31 cellular contexts compared by ENCODE assay signal in the genomic region with DNA sequence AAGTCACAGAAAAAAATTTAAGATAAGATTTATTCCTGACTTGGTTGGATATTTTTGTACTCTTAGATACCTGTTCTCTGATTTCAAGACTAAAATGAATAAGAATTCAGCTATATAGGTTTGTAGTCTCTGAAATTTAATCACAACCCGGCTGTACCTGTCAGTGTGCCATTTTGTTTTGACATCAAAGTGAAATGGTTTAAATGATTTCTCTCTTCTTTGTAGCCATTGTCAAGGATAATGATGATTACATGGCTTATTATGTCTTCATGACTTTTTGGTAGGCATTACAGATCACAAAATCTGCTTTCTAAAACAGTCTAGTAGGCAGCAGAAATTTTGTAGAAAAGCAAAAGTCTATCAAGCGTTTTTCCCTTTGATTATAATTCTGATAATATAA.
"Had no signal": no experiment of that assay in that cellular context is flagged by ENCODE, and none has a peak within 500 bp of the region (broad histone marks: within the 10 kb centered on the region; RNA-seq: fewer than 3 reads in every experiment).

No MANE protein-coding gene starts in this region.

- DNase-seq: activated B cell treated with CpG ODN at 0.5 μM for 24 hours; activated CD4-positive, alpha-beta memory T cell treated with anti-CD3 and anti-CD28 coated beads for 36 hours; activated CD4-positive, alpha-beta T cell treated with anti-CD3 and anti-CD28 coated beads for 36 hours; activated CD4-positive, alpha-beta T cell treated with anti-CD3 and anti-CD28 coated beads, Interleukin-2, amount 10 ng/mL, durations not matched to agents 24 days and 14 days; activated CD8-positive, alpha-beta memory T cell treated with anti-CD3 and anti-CD28 coated beads, Interleukin-2, amount 10 ng/mL, durations not matched to agents 7 days and 5 days; activated CD8-positive, alpha-beta memory T cell treated with anti-CD3 and anti-CD28 coated beads, Interleukin-2, amount 50 U/mL, for 4 hours; activated CD8-positive, alpha-beta T cell treated with anti-CD3 and anti-CD28 coated beads, Interleukin-2, amount 10 ng/mL, durations not matched to agents 7 days and 5 days; activated effector memory CD4-positive, alpha-beta T cell treated with anti-CD3 and anti-CD28 coated beads, Interleukin-2, amount 50 U/mL, for 16 hours; activated naive CD4-positive, alpha-beta T cell treated with anti-CD3 and anti-CD28 coated beads for 36 hours; activated naive CD8-positive, alpha-beta T cell treated with anti-CD3 and anti-CD28 coated beads for 36 hours; activated naive CD8-positive, alpha-beta T cell treated with anti-CD3 and anti-CD28 coated beads, Interleukin-2, amount 50 U/mL, for 24 hours; activated T-cell treated with anti-CD3 and anti-CD28 coated beads, Interleukin-2, amount 50 U/mL, for 1 hour; activated T-cell treated with anti-CD3 and anti-CD28 coated beads, Interleukin-2, amount 50 U/mL, for 48 hours; adrenal gland; amygdala; aorta; body of pancreas; caudate nucleus; cortex of kidney; dermis blood vessel endothelial cell; effector CD4-positive, alpha-beta T cell; effector memory CD8-positive, alpha-beta T cell; erythroblast; foreskin keratinocyte; gastrocnemius medialis; glutamatergic neuron; heart left ventricle; T1000; WERI-Rb-1 had no signal

- FAIRE-seq: colon had no signal

- ATAC-seq: activated CD4-positive, alpha-beta T cell treated with anti-CD3 and anti-CD28 coated beads for 36 hours; activated CD4-positive, CD25-positive, alpha-beta regulatory T cell treated with anti-CD3 and anti-CD28 coated beads, Interleukin-2, amount 50 U/mL, for 24 hours; activated CD8-positive, alpha-beta memory T cell treated with anti-CD3 and anti-CD28 coated beads, Interleukin-2, amount 10 ng/mL, durations not matched to agents 7 days and 5 days; activated CD8-positive, alpha-beta T cell treated with anti-CD3 and anti-CD28 coated beads, Interleukin-2, amount 10 ng/mL, durations not matched to agents 7 days and 5 days; activated naive CD8-positive, alpha-beta T cell treated with anti-CD3 and anti-CD28 coated beads, Interleukin-2, amount 50 U/mL, for 24 hours; body of pancreas; effector memory CD8-positive, alpha-beta T cell; foreskin keratinocyte; gastrocnemius medialis; heart left ventricle had no signal
